ENCODE assay signal across 31 cellular contexts in genomic region chr3:158226429-158226828, GRCh38.
"Had no signal": no experiment of that assay in that cellular context is flagged by ENCODE, and none has a peak within 500 bp of the region (broad histone marks: within the 10 kb centered on the region; RNA-seq: fewer than 3 reads in every experiment).

No MANE protein-coding gene starts in this region.

- H3K9me3 Mint-ChIP-seq: mesothelial cell of epicardium; natural killer cell; nephron progenitor cell; neural progenitor cell; stimulated activated naive B cell treated with anti-CD40 and anti-IgM and Interleukin-4, amounts not matched to agents 10 μg/mL and 1 μg/mL and 100 μg/mL, for 72 hours had no signal

- FAIRE-seq: islet of Langerhans, kidney had no signal

- ATAC-seq: left colon; left lung; natural killer cell; sciatic nerve; stimulated activated naive B cell treated with anti-CD40 and anti-IgM and Interleukin-4, amounts not matched to agents 10 μg/mL and 1 μg/mL and 100 μg/mL, for 72 hours; stimulated activated naive CD8-positive, alpha-beta T cell treated with anti-CD3 and anti-CD28 coated beads, Interleukin-15, Interleukin-2, amounts not matched to agents 100 U/mL and 50 U/mL, for 24 hours had no signal

- H3K36me3 ChIP-seq: neural progenitor cell, neutrophil, ovary, right atrium auricular region, thyroid gland, transverse colon, upper lobe of left lung, vagina had no signal

- H3K4me2 ChIP-seq: neural progenitor cell had no signal

- H3K27me3 Mint-ChIP-seq: naive B cell; progenitor cell of endocrine pancreas; stimulated activated naive B cell treated with anti-CD40 and anti-IgM and Interleukin-4, amounts not matched to agents 10 μg/mL and 1 μg/mL and 100 μg/mL, for 72 hours had no signal

- H3K4me1 ChIP-seq: left lung, neural progenitor cell, right atrium auricular region, stomach, testis, thyroid gland, transverse colon, upper lobe of left lung, vagina had no signal

- H3K27me3 ChIP-seq: left lung, neutrophil, ovary, right atrium auricular region, stomach, testis, thyroid gland, transverse colon, upper lobe of left lung, vagina had no signal

- H3K4me3 ChIP-seq: left lung, lung, neural progenitor cell, ovary, right atrium auricular region, skin epidermis, stomach, testis, thyroid gland, transverse colon, upper lobe of left lung, vagina had no signal

- H3K36me3 Mint-ChIP-seq: mesothelial cell of epicardium, natural killer cell, neural progenitor cell had no signal

- H2AFZ ChIP-seq: neural progenitor cell had no signal

- DNase-seq: hippocampal formation; kidney; left colon; left lung; mesendoderm; naive B cell; natural killer cell; nephron progenitor cell; occipital lobe; ovary; stimulated activated CD4-positive, alpha-beta T cell treated with anti-CD3 and anti-CD28 coated beads, Interleukin-12 subunit alpha, Interleukin-12 subunit beta, amount 100 ng/mL, for 4 hours; stimulated activated CD4-positive, alpha-beta T cell treated with anti-CD3 and anti-CD28 coated beads, Interleukin-15, amount 100 ng/mL, for 24 hours; stimulated activated CD4-positive, alpha-beta T cell treated with anti-CD3 and anti-CD28 coated beads, Interleukin-2, amount 100 ng/mL, for 24 hours; stimulated activated CD4-positive, alpha-beta T cell treated with anti-CD3 and anti-CD28 coated beads, Interleukin-4, amount 100 ng/mL, for 1 hour; stimulated activated naive B cell treated with anti-CD40 and anti-IgM and Interleukin-4, amounts not matched to agents 10 μg/mL and 1 μg/mL and 100 μg/mL, for 72 hours; stimulated activated naive CD8-positive, alpha-beta T cell treated with anti-CD3 and anti-CD28 coated beads, Interleukin-15, Interleukin-2, amounts not matched to agents 100 U/mL and 50 U/mL, for 24 hours; stomach; testis; thyroid gland; transverse colon; upper lobe of left lung had no signal

- H3K27ac Mint-ChIP-seq: mesothelial cell of epicardium; natural killer cell; neural progenitor cell; progenitor cell of endocrine pancreas; stimulated activated naive B cell treated with anti-CD40 and anti-IgM and Interleukin-4, amounts not matched to agents 10 μg/mL and 1 μg/mL and 100 μg/mL, for 72 hours had no signal

- H3K9ac ChIP-seq: neural progenitor cell had no signal

- H3K9me3 ChIP-seq: left lung, neutrophil, ovary, right atrium auricular region, stomach, testis, thyroid gland, transverse colon, upper lobe of left lung, vagina had no signal

- H3K27ac ChIP-seq: left lung, neural progenitor cell, neutrophil, ovary, right atrium auricular region, skin epidermis, stomach, testis, thyroid gland, transverse colon, upper lobe of left lung, vagina had no signal

- H3K4me3 Mint-ChIP-seq: mesothelial cell of epicardium; naive B cell; natural killer cell; nephron progenitor cell; neural progenitor cell; stimulated activated naive B cell treated with anti-CD40 and anti-IgM and Interleukin-4, amounts not matched to agents 10 μg/mL and 1 μg/mL and 100 μg/mL, for 72 hours had no signal
